ENCODE assay signal across 9 cellular contexts in the genomic region with DNA sequence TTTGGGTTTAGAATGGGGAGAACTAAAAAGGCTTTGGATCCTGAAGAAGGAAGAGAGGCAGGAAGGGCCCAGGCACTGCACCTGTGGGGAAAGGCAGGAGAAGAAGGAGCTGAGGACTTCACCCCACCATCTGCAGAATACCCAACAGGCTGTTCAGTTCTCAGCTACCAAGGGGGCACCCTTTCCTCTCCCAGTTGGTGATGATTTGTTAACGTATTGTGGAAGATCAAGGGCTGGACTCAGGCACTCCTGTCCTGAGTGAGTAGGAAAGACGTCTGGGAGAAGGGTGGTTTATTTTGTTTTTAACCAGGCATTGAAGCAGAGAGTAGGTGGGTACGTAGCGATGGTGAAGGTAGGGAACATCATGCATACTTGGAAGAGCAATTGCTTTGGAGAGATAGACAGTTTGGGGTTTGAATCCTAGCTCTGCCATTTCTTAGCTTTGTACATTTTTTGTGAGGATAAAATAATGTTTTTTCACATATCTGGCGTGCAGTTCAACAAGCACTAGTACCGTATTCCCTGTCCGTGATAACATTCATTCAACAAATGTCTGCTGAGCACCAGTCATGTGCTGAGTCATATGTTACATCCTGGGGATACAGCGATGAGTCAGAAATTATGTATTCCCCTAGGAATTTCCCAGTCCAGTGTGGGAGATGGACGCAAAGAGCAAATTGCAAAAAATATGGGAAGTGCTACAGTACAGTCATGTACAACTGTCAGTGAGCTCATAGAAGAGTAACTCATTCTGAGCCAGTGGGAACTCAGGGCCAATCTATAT. TPM values are rescaled to one million over a fixed set of nuclear protein-coding genes. Genes with fewer than 3 reads are reported as not detected.
DNase-seq lines count a peak whose midpoint lies in the region; ATAC-seq and TF ChIP-seq lines count a peak whose summit lies in the region.
"Had no signal": no experiment of that assay in that cellular context is flagged by ENCODE, and none has a peak within 500 bp of the region (broad histone marks: within the 10 kb centered on the region; RNA-seq: fewer than 3 reads in every experiment).

No MANE protein-coding gene starts in this region.

- H3K4me1 ChIP-seq in psoas muscle, result peaks cover 45% of the 10 kb centered on the region

- intact Hi-C loops in psoas muscle (cut with DNase I), result loop anchor here in 1 of 2 donors (5.0 kb wide), 3 partner anchors 43 to 168 kb away; partner anchors contain the start of genes TEX10 and TMEFF1

- DNase-seq in EL (peak; percentile 99), fibroblast of villous mesenchyme (ENCODE audit: low read depth) (peak; percentile 99), psoas muscle (no peak), DMS79 treated with DMSO at 0.1 percent for 48 hours (lab: John Stamatoyannopoulos, UW) (no peak), cortex of kidney (lab: John Stamatoyannopoulos, UW) (no peak), RPMI8226 (no peak), NCI-H2171 (lab: John Stamatoyannopoulos, UW) (no peak)

- 55 to 64% (median 58%) methylated on average over 9 of the region's 9 CpGs for WGBS in psoas muscle, 3 donors

- peak overlapping the region; percentile 33 for H3K4me3 ChIP-seq in fibroblast of villous mesenchyme (ENCODE audit: low read depth, low read length)
- H3K4me3 ChIP-seq in psoas muscle, result peak overlapping the region; percentile 92

- TF ChIP-seq CTCF in fibroblast of villous mesenchyme (IDR thresholded peaks at IDR 0.05; ENCODE audit: insufficient read depth, low read depth, low read length), result no peak
- TF ChIP-seq CTCF in psoas muscle (IDR thresholded peaks at IDR 0.05), result no peak

- no peaks in the 10 kb centered on the region for H3K27me3 ChIP-seq in psoas muscle (ENCODE audit: insufficient read depth in 3 of 3, low read length in 2 of 3)

- no peaks in the 10 kb centered on the region for H3K36me3 ChIP-seq in psoas muscle (ENCODE audit: insufficient read depth in 1 of 2, low read depth in 1 of 2)

- peak overlapping the region; percentile 91 for H3K27ac ChIP-seq in psoas muscle
- H3K27ac ChIP-seq: HL-60 had no signal

- no peaks in the 10 kb centered on the region for H3K9me3 ChIP-seq in psoas muscle

- ATAC-seq in SK-N-SH treated with all-trans-retinoic acid at 6 μM for 48 hours (peak; percentile 83), psoas muscle (peak; percentile 42 to 88 (median 55))

TF ChIP-seq in SK-N-SH treated with all-trans-retinoic acid at 6 μM for 48 hours, 23 proteins besides CTCF, POLR2A, EP300 and RAD21 (continues in another document):
- TF ChIP-seq ZNF565 (CRISPR knock-in tag; conservative IDR thresholded peaks at IDR 0.05; ENCODE audit: low read depth), result no peak
- TF ChIP-seq ARNTL (CRISPR knock-in tag; IDR thresholded peaks at IDR 0.05; ENCODE audit: borderline replicate concordance, low read depth), result no peak
- no peak for TF ChIP-seq SNAI2 (CRISPR knock-in tag; IDR thresholded peaks at IDR 0.05)
- TF ChIP-seq, protein P1, sequence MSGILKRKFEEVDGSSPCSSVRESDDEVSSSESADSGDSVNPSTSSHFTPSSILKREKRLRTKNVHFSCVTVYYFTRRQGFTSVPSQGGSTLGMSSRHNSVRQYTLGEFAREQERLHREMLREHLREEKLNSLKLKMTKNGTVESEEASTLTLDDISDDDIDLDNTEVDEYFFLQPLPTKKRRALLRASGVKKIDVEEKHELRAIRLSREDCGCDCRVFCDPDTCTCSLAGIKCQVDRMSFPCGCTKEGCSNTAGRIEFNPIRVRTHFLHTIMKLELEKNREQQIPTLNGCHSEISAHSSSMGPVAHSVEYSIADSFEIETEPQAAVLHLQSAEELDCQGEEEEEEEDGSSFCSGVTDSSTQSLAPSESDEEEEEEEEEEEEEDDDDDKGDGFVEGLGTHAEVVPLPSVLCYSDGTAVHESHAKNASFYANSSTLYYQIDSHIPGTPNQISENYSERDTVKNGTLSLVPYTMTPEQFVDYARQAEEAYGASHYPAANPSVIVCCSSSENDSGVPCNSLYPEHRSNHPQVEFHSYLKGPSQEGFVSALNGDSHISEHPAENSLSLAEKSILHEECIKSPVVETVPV (CRISPR knock-in tag; IDR thresholded peaks at IDR 0.05), result no peak
- no peak for TF ChIP-seq TSHZ2 (CRISPR knock-in tag; IDR thresholded peaks at IDR 0.05)
- 0 out of 2 replicates have a peak, but pooled peaks have one; percentile 40 for TF ChIP-seq ZC3H10 (CRISPR knock-in tag; IDR thresholded peaks at IDR 0.05)
- TF ChIP-seq PATZ1 (CRISPR knock-in tag; IDR thresholded peaks at IDR 0.05; ENCODE audit: borderline replicate concordance), result no peak; the same call in 1 of the 2 replicates
- TF ChIP-seq PPARA (CRISPR knock-in tag; IDR thresholded peaks at IDR 0.05; ENCODE audit: borderline replicate concordance), result no peak
- no peak for TF ChIP-seq RARB (CRISPR knock-in tag; IDR thresholded peaks at IDR 0.05)
- peak; percentile 67; the same call in 1 of the 2 replicates for TF ChIP-seq TOX (CRISPR knock-in tag; IDR thresholded peaks at IDR 0.05; ENCODE audit: borderline replicate concordance)
- peak; percentile 84 for TF ChIP-seq CREB5 (CRISPR knock-in tag; IDR thresholded peaks at IDR 0.05; ENCODE audit: low read depth)
- TF ChIP-seq, protein P2, sequence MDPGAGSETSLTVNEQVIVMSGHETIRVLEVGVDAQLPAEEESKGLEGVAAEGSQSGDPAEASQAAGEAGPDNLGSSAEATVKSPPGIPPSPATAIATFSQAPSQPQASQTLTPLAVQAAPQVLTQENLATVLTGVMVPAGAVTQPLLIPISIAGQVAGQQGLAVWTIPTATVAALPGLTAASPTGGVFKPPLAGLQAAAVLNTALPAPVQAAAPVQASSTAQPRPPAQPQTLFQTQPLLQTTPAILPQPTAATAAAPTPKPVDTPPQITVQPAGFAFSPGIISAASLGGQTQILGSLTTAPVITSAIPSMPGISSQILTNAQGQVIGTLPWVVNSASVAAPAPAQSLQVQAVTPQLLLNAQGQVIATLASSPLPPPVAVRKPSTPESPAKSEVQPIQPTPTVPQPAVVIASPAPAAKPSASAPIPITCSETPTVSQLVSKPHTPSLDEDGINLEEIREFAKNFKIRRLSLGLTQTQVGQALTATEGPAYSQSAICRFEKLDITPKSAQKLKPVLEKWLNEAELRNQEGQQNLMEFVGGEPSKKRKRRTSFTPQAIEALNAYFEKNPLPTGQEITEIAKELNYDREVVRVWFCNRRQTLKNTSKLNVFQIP (CRISPR knock-in tag; IDR thresholded peaks at IDR 0.05; ENCODE audit: borderline replicate concordance, low read depth), result no peak
- peak; percentile 58; the same call in 1 of the 2 replicates for TF ChIP-seq ZFP3 (CRISPR knock-in tag; IDR thresholded peaks at IDR 0.05)
- no peak for TF ChIP-seq ESRRG (CRISPR knock-in tag; IDR thresholded peaks at IDR 0.05)
- peak; percentile 72 for TF ChIP-seq ISL1 (CRISPR knock-in tag; IDR thresholded peaks at IDR 0.05)

RNA-seq across cellular contexts. Expression of gene MSANTD3, which starts 2.1 kb away (rescaled TPM):
- total RNA-seq in fibroblast of villous mesenchyme (71.5 and 82.9 TPM in 2 replicates), psoas muscle (10 to 100 TPM; 15.2 to 59.4 (median 32.6) TPM)
- polyA plus RNA-seq in psoas muscle, result 10 to 100 TPM; 17.4 to 25.6 (median 25.2) TPM

RNA-seq across cellular contexts. Expression of gene TMEFF1, which starts 43.9 kb away (rescaled TPM):
- total RNA-seq in fibroblast of villous mesenchyme (0.43 and 0.97 TPM in 2 replicates), psoas muscle (under 1 TPM in 3 of 4 donors, not detected in 1; 0.29 to 0.56 (median 0.30) TPM)
- under 1 TPM in 2 of 3 donors, not detected in 1; 0.07 to 0.08 TPM for polyA plus RNA-seq in psoas muscle

Comparison
In these comparisons a context has a peak if more than half of its experiments do, and no peak if none do; other contexts are left out.
1. DNase-seq: peak in EL (single experiment) and fibroblast of villous mesenchyme (single experiment); none in psoas muscle (0 of 2), DMS79 treated with DMSO at 0.1 percent for 48 hours (single experiment), cortex of kidney (single experiment), RPMI8226 (single experiment) and NCI-H2171 (single experiment).